Comparison of ENCODE assay signal across 15 cellular contexts in the genomic region with DNA sequence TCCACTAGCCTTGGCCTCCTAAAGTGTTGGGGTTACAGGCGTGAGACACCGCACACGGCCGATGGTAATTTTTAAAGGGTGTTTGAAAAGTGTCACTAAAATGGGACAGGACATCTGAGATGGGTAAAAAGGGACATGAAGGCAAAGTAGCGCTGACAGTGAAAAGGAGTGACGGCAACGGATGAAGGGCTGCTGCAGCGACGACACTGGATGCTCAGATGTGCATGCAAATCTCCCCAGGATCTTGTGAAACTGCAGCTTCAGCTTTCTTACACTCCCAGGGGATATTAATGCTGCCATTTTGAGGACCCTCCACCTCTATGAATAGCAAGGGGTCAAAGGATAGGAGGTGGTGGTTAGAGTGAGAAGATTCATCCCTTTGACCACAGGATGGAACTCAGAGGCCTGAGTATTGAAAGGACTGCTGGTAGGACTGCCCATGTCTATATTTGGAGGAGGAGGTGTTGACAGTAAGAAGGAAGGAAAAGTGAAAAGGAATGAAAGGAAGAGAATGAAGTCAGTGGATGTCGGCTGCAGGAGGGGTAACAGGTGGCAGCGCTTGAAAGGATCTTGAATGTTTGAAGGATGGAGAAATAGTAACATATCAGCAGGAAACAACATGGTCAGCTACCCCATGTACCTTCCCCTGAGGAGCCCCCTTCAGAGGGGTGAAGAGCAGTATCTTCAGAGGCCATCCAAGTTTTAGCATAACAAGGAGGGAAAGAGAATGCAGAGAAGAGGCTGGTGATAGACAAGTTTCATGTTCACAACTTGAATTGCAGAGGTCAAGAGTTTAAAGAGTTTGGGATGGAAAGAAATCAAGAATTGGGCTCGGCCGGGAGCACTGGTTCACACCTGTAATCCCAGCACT.
"Had no signal": no experiment of that assay in that cellular context is flagged by ENCODE, and none has a peak within 500 bp of the region (broad histone marks: within the 10 kb centered on the region; RNA-seq: fewer than 3 reads in every experiment).

No MANE protein-coding gene starts in this region.

- ATAC-seq: activated CD4-positive, CD25-positive, alpha-beta regulatory T cell treated with anti-CD3 and anti-CD28 coated beads, Interleukin-2, amount 50 U/mL, for 24 hours; esophagus mucosa; left ventricle myocardium superior; mucosa of descending colon; natural killer cell; right cardiac atrium; upper lobe of right lung had no signal

- H3K27ac ChIP-seq: adrenal gland, dorsolateral prefrontal cortex, upper lobe of right lung had no signal

- H3K27ac Mint-ChIP-seq: activated naive CD4-positive, alpha-beta T cell treated with anti-CD3 and anti-CD28 coated beads, Interleukin-2, amount 50 U/mL, for 24 hours; memory B cell; natural killer cell; stimulated activated naive CD8-positive, alpha-beta T cell treated with anti-CD3 and anti-CD28 coated beads, Interleukin-15, Interleukin-2, amounts not matched to agents 100 ng/mL and 50 ng/mL, for 24 hours had no signal

- H3K4me3 ChIP-seq: adrenal gland, dorsolateral prefrontal cortex, mucosa of descending colon, upper lobe of right lung had no signal

- H3K4me1 ChIP-seq: adrenal gland, upper lobe of right lung had no signal

- H3K9me3 Mint-ChIP-seq: activated naive CD4-positive, alpha-beta T cell treated with anti-CD3 and anti-CD28 coated beads, Interleukin-2, amount 50 U/mL, for 24 hours; memory B cell; natural killer cell; stimulated activated naive CD8-positive, alpha-beta T cell treated with anti-CD3 and anti-CD28 coated beads, Interleukin-15, Interleukin-2, amounts not matched to agents 100 ng/mL and 50 ng/mL, for 24 hours had no signal

- DNase-seq: activated effector memory CD4-positive, alpha-beta T cell treated with Interleukin-2 at 50 U/mL for 16 hours; adrenal gland; dorsolateral prefrontal cortex; hippocampal formation; kidney glomerular epithelial cell; left ventricle myocardium superior; mucosa of descending colon; natural killer cell; right cardiac atrium; upper lobe of right lung had no signal

- H3K27me3 ChIP-seq: adrenal gland, dorsolateral prefrontal cortex, upper lobe of right lung had no signal

- H3K36me3 Mint-ChIP-seq: natural killer cell had no signal

- H3K4me3 Mint-ChIP-seq: activated naive CD4-positive, alpha-beta T cell treated with anti-CD3 and anti-CD28 coated beads, Interleukin-2, amount 50 U/mL, for 24 hours; memory B cell; natural killer cell; stimulated activated naive CD8-positive, alpha-beta T cell treated with anti-CD3 and anti-CD28 coated beads, Interleukin-15, Interleukin-2, amounts not matched to agents 100 ng/mL and 50 ng/mL, for 24 hours had no signal

- H3K27me3 Mint-ChIP-seq: activated naive CD4-positive, alpha-beta T cell treated with anti-CD3 and anti-CD28 coated beads, Interleukin-2, amount 50 U/mL, for 24 hours; memory B cell; stimulated activated naive CD8-positive, alpha-beta T cell treated with anti-CD3 and anti-CD28 coated beads, Interleukin-15, Interleukin-2, amounts not matched to agents 100 ng/mL and 50 ng/mL, for 24 hours had no signal

- H3K9me3 ChIP-seq: adrenal gland, mucosa of descending colon, upper lobe of right lung had no signal
